In the genomic region with DNA sequence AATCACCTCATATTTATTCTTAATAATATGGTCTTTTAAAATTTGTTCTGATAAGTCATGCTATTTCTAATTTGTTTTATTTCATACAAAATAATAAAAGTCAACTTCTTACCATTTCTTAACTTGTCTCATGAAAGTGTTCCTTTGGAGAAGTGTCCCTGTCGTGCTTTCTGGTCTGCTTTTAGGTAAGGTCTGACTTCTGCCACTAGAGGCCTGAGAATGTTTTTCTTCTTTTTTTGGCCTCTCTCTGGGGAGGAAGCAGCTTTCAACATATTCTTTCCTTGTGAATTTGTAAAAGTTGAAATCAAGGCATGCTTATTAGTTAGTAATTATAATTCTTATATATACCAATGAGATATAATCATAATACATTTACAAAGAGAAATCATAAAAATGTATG, we compare ENCODE assay signal across 16 cellular contexts. TPM values are rescaled to one million over a fixed set of nuclear protein-coding genes. Genes with fewer than 3 reads are reported as not detected.
DNase-seq lines count a peak whose midpoint lies in the region; ATAC-seq and TF ChIP-seq lines count a peak whose summit lies in the region.
"Had no signal": no experiment of that assay in that cellular context is flagged by ENCODE, and none has a peak within 500 bp of the region (broad histone marks: within the 10 kb centered on the region; RNA-seq: fewer than 3 reads in every experiment).

No MANE protein-coding gene starts in this region.

- H3K27me3 ChIP-seq in BLaER1 treated with 17β-estradiol and CSF1 and Interleukin-3, amounts not matched to agents 10 nM and 100 nM, result no peaks in the 10 kb centered on the region
- no peaks in the 10 kb centered on the region for H3K27me3 ChIP-seq in GM23338 (ENCODE audit: insufficient read depth)
- H3K27me3 ChIP-seq in RWPE2 (ENCODE audit: insufficient read depth, poor library complexity, severe bottlenecking), result no peaks in the 10 kb centered on the region
- H3K27me3 ChIP-seq: suprapubic skin had no signal

- H3K9me3 Mint-ChIP-seq in GM23338 (no peaks in the 10 kb centered on the region), glutamatergic neuron (ENCODE audit: unreplicated experiment) (no peaks in the 10 kb centered on the region)

- H3K9me2 ChIP-seq in GM23338 (ENCODE audit: insufficient read depth), result no peaks in the 10 kb centered on the region

- H3K36me3 Mint-ChIP-seq in GM23338 (ENCODE audit: low read depth) (no peaks in the 10 kb centered on the region; the same call in 2 of the 3 replicates), glutamatergic neuron (ENCODE audit: unreplicated experiment) (no peaks in the 10 kb centered on the region)
- H3K36me3 Mint-ChIP-seq: memory B cell had no signal

- H3K4me3 ChIP-seq in BLaER1 treated with 17β-estradiol and CSF1 and Interleukin-3, amounts not matched to agents 10 nM and 100 nM, result no peak overlapping the region
- H3K4me3 ChIP-seq in GM23338 (no peak overlapping the region), RWPE2 (ENCODE audit: severe bottlenecking) (no peak overlapping the region)
- H3K4me3 ChIP-seq: prostate gland, suprapubic skin had no signal

- H3K9ac ChIP-seq in BLaER1 treated with 17β-estradiol and CSF1 and Interleukin-3, amounts not matched to agents 10 nM and 100 nM, result no peak overlapping the region

- H3K4me1 Mint-ChIP-seq in GM23338 (peaks cover 18% of the 10 kb centered on the region), glutamatergic neuron (ENCODE audit: low read depth, unreplicated experiment) (peaks cover 4% of the 10 kb centered on the region)
- H3K4me1 Mint-ChIP-seq: memory B cell had no signal

- peak; percentile 63 for ATAC-seq in GM23338
- no peak for ATAC-seq in RWPE2 (ENCODE audit: low read depth)
- no peak for ATAC-seq in GM18909 (IDR thresholded peaks at IDR 0.05; ENCODE audit: poor library complexity, unreplicated experiment)
- ATAC-seq: activated T-cell treated with anti-CD3 and anti-CD28 coated beads, Interleukin-2, amount 50 U/mL, for 4 hours had no signal

- TF ChIP-seq CTCF in GM23338 (conservative IDR thresholded peaks at IDR 0.05; ENCODE audit: low read depth in 2 of 2) (peak; percentile 20 to 44; a peak in 3 of 4 replicates), RWPE2 (IDR thresholded peaks at IDR 0.05; ENCODE audit: poor library complexity, severe bottlenecking) (peak; percentile 21), glutamatergic neuron (IDR thresholded peaks at IDR 0.05; ENCODE audit: partially characterized antibody, unreplicated experiment) (peak; percentile 35)

- H3K27me3 Mint-ChIP-seq in GM23338 (ENCODE audit: insufficient read depth, low read depth, poor library complexity) (peaks cover 2% of the 10 kb centered on the region), glutamatergic neuron (ENCODE audit: unreplicated experiment) (no peaks in the 10 kb centered on the region)
- H3K27me3 Mint-ChIP-seq: memory B cell had no signal

- no peaks in the 10 kb centered on the region for H3K79me2 ChIP-seq in GM23338 (replicated peaks; ENCODE audit: insufficient read depth)

- no peak overlapping the region for H2AFZ ChIP-seq in GM23338

- DNase-seq in GM23338 (ENCODE audit: low spot score), result peak; percentile 40
- DNase-seq in RWPE2 (ENCODE audit: low spot score), result no peak
- no peak for DNase-seq in glutamatergic neuron
- DNase-seq in activated CD4-positive, alpha-beta T cell treated with anti-CD3 and anti-CD28 coated beads, Interleukin-2, amount 50 U/mL, for 48 hours, result no peak
- no peak for DNase-seq in COLO829 (ENCODE audit: low spot score)
- no peak for DNase-seq in NCI-H226
- DNase-seq: activated T-cell treated with anti-CD3 and anti-CD28 coated beads, Interleukin-2, amount 50 U/mL, for 4 hours; COR-L47; foreskin melanocyte; Karpas-422; NCI-H774 had no signal

- H3K9me3 ChIP-seq in BLaER1 treated with 17β-estradiol and CSF1 and Interleukin-3, amounts not matched to agents 10 nM and 100 nM (replicated peaks in 1 of 11), result no peaks in the 10 kb centered on the region; a peak in 1 of 22 replicates
- H3K9me3 ChIP-seq in RWPE2 (ENCODE audit: severe bottlenecking), result no peaks in the 10 kb centered on the region
- H3K9me3 ChIP-seq: prostate gland, suprapubic skin had no signal

- H3K36me3 ChIP-seq in BLaER1 treated with 17β-estradiol and CSF1 and Interleukin-3, amounts not matched to agents 10 nM and 100 nM, result no peaks in the 10 kb centered on the region
- no peaks in the 10 kb centered on the region for H3K36me3 ChIP-seq in GM23338 (ENCODE audit: insufficient read depth)
- H3K36me3 ChIP-seq in RWPE2 (ENCODE audit: low read depth), result no peaks in the 10 kb centered on the region
- H3K36me3 ChIP-seq: prostate gland, suprapubic skin had no signal

- H3F3A ChIP-seq in GM23338 (replicated peaks; ENCODE audit: low read depth), result no peaks in the 10 kb centered on the region

- H4K20me1 ChIP-seq in BLaER1 treated with 17β-estradiol and CSF1 and Interleukin-3, amounts not matched to agents 10 nM and 100 nM, result no peaks in the 10 kb centered on the region
- no peaks in the 10 kb centered on the region for H4K20me1 ChIP-seq in GM23338 (replicated peaks; ENCODE audit: insufficient read depth)

- H3K4me3 Mint-ChIP-seq in GM23338 (no peak overlapping the region), glutamatergic neuron (ENCODE audit: unreplicated experiment) (no peak overlapping the region)
- H3K4me3 Mint-ChIP-seq: activated T-cell treated with anti-CD3 and anti-CD28 coated beads, Interleukin-2, amount 50 U/mL, for 4 hours; memory B cell had no signal

- no peak overlapping the region for H3K27ac ChIP-seq in BLaER1 treated with 17β-estradiol and CSF1 and Interleukin-3, amounts not matched to agents 10 nM and 100 nM
- H3K27ac ChIP-seq in GM23338 (ENCODE audit: low read depth) (no peak overlapping the region), RWPE2 (ENCODE audit: poor library complexity, severe bottlenecking) (no peak overlapping the region)
- H3K27ac ChIP-seq: prostate gland, suprapubic skin had no signal

- H3K4me1 ChIP-seq in BLaER1 treated with 17β-estradiol and CSF1 and Interleukin-3, amounts not matched to agents 10 nM and 100 nM, result peaks cover 0 to 14% (median 8%) of the 10 kb centered on the region in 10 experiments; a peak in 9 of 20 replicates
- H3K4me1 ChIP-seq in GM23338 (ENCODE audit: insufficient read depth) (peaks cover 8% of the 10 kb centered on the region), RWPE2 (ENCODE audit: insufficient read depth, poor library complexity, severe bottlenecking) (peaks cover 6% of the 10 kb centered on the region)
- H3K4me1 ChIP-seq: prostate gland, suprapubic skin had no signal

- H3K27ac Mint-ChIP-seq in GM23338, result no peak overlapping the region
- no peak overlapping the region for H3K27ac Mint-ChIP-seq in glutamatergic neuron (ENCODE audit: unreplicated experiment)
- H3K27ac Mint-ChIP-seq: memory B cell had no signal

- peak overlapping the region in 7 of 11 experiments; percentile 6 to 58 (median 19); a peak in 8 of 22 replicates for H3K4me2 ChIP-seq in BLaER1 treated with 17β-estradiol and CSF1 and Interleukin-3, amounts not matched to agents 10 nM and 100 nM
- no peak overlapping the region for H3K4me2 ChIP-seq in GM23338

TF ChIP-seq in GM23338, 12 proteins besides CTCF, POLR2A, EP300 and RAD21 (continues in another document):
- TF ChIP-seq ZNF331 (CRISPR knock-in tag; IDR thresholded peaks at IDR 0.05; ENCODE audit: low read depth) (no peak), ZNF114 (CRISPR knock-in tag; IDR thresholded peaks at IDR 0.05) (no peak), EZH2phosphoT487 (IDR thresholded peaks at IDR 0.05; ENCODE audit: unreplicated experiment) (no peak), NANOG (IDR thresholded peaks at IDR 0.05; ENCODE audit: borderline replicate concordance) (no peak), REST (IDR thresholded peaks at IDR 0.05; ENCODE audit: unreplicated experiment) (no peak), ETS1 (IDR thresholded peaks at IDR 0.05) (no peak), STAT1 (IDR thresholded peaks at IDR 0.05; ENCODE audit: unreplicated experiment) (no peak)

RNA-seq across cellular contexts. Expression of gene MAP2, which starts 39.4 kb away (rescaled TPM):
- total RNA-seq in GM23338 (2014; rRNA removed; shearing (Covaris generic)), result 3.2 and 4.4 TPM in 2 replicates
- polyA plus RNA-seq in GM23338 (2016; fragmentation: Nextera tagmentation; extraction: Ambion mirVana), result 2.2 and 2.9 TPM in 2 replicates
- 177 TPM for total RNA-seq in glutamatergic neuron (ENCODE audit: unreplicated experiment)

Comparison
In these comparisons a context has a peak if more than half of its experiments do, and no peak if none do; other contexts are left out.
1. RNA of gene MAP2, which starts 39.4 kb away (total RNA-seq): 177 TPM in glutamatergic neuron (single experiment); 3.2 to 4.4 TPM in GM23338; every median in the first group is over 10 times any median in the second.
2. Peak in every context shown above with its lines, with median percentiles within 50 percentile points of each other: CTCF ChIP-seq.